In the genomic region with DNA sequence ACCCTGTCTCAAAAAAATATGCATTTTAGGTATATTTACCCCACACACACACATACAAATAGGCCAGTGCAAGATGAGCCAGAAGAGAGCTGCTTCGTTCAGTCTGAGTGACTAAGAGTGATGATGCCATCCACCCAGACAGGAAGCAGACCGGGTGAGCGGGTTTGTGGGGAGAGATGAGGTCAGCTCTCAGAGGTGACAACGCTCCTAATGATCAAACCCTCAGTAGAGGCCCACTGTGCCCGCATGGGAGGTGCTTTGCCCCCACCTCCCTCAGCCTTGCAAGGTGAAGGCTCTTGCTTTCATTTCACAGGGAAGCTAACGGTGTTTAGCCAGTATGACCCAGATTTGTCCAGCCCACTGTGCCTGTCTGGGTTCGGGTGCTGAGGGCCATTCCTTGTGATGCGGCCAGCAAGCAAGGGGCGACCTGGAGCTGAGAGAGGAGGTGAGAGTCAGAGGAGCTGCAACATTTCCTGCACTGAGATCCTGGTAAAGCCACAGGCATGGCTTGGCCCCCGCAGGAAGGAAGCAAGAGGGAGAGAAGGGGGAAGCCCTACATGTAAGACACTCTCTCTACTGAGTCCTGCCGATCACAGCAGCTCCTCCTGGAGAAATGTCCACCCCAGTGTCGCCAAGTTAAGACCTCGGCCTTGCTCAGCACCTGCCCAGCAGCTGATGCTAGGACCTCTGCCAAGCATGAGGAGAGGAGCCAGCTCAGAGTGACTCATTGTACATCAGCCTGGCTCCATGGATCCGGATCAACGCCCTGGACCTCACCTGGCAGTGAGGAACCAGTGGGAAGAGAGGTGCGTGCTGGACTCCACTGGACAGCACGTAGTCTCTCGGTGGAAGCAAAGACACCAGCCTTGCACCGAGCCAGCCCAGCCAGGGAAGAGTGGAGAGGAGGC, we compare ENCODE assay signal across 8 cellular contexts. TPM values are rescaled to one million over a fixed set of nuclear protein-coding genes. Genes with fewer than 3 reads are reported as not detected.
DNase-seq lines count a peak whose midpoint lies in the region; ATAC-seq and FAIRE-seq lines count a peak whose summit lies in the region.

No MANE protein-coding gene starts in this region.

- FAIRE-seq in frontal cortex (lab: Jason Lieb, UNC) = no peak

- DNase-seq in GDM1 (lab: John Stamatoyannopoulos, UW) (peak; percentile 76), GOT3 (lab: John Stamatoyannopoulos, UW) (peak; percentile 33), LoVo (ENCODE audit: low spot score) (peak; percentile 58), mucosa of gallbladder (ENCODE audit: low spot score) (peak; percentile 81), frontal cortex (ENCODE audit: low spot score in 2 of 2) (no peak)
- peak; percentile 70 for DNase-seq in activated CD4-positive, CD25-positive, alpha-beta regulatory T cell treated with anti-CD3 and anti-CD28 coated beads, Interleukin-2, amount 50 U/mL, for 16 hours (ENCODE audit: low read depth, low spot score)
- DNase-seq in central memory CD4-positive, alpha-beta T cell = peak; percentile 88
- DNase-seq in stimulated activated naive CD8-positive, alpha-beta T cell treated with anti-CD3 and anti-CD28 coated beads, Interleukin-15, Interleukin-2, amounts not matched to agents 100 U/mL and 50 U/mL, for 24 hours = peak; percentile 85

- ATAC-seq in stimulated activated naive CD8-positive, alpha-beta T cell treated with anti-CD3 and anti-CD28 coated beads, Interleukin-15, Interleukin-2, amounts not matched to agents 100 U/mL and 50 U/mL, for 24 hours = peak; percentile 99

RNA-seq across cellular contexts. Expression of a gene that starts 37.0 kb away (rescaled TPM):
- total RNA-seq in mucosa of gallbladder = 27.8 TPM
- 53.8 TPM for total RNA-seq in frontal cortex

RNA-seq across cellular contexts. Expression of a gene that starts 50.4 kb away (rescaled TPM):
- 51.4 TPM for total RNA-seq in mucosa of gallbladder
- total RNA-seq in frontal cortex = 129 TPM

RNA-seq across cellular contexts. Expression of a gene that starts 55.8 kb away (rescaled TPM):
- total RNA-seq in mucosa of gallbladder = 76.5 TPM
- 74.2 TPM for total RNA-seq in frontal cortex

Comparison
In these comparisons a context has a peak if more than half of its experiments do, and no peak if none do; other contexts are left out.
1. DNase-seq: peak in GDM1 (single experiment), GOT3 (single experiment), LoVo (single experiment), activated CD4-positive, CD25-positive, alpha-beta regulatory T cell treated with anti-CD3 and anti-CD28 coated beads, Interleukin-2, amount 50 U/mL, for 16 hours (single experiment), central memory CD4-positive, alpha-beta T cell (single experiment), mucosa of gallbladder (single experiment) and stimulated activated naive CD8-positive, alpha-beta T cell treated with anti-CD3 and anti-CD28 coated beads, Interleukin-15, Interleukin-2, amounts not matched to agents 100 U/mL and 50 U/mL, for 24 hours (single experiment); none in frontal cortex (0 of 2).